In the genomic region with DNA sequence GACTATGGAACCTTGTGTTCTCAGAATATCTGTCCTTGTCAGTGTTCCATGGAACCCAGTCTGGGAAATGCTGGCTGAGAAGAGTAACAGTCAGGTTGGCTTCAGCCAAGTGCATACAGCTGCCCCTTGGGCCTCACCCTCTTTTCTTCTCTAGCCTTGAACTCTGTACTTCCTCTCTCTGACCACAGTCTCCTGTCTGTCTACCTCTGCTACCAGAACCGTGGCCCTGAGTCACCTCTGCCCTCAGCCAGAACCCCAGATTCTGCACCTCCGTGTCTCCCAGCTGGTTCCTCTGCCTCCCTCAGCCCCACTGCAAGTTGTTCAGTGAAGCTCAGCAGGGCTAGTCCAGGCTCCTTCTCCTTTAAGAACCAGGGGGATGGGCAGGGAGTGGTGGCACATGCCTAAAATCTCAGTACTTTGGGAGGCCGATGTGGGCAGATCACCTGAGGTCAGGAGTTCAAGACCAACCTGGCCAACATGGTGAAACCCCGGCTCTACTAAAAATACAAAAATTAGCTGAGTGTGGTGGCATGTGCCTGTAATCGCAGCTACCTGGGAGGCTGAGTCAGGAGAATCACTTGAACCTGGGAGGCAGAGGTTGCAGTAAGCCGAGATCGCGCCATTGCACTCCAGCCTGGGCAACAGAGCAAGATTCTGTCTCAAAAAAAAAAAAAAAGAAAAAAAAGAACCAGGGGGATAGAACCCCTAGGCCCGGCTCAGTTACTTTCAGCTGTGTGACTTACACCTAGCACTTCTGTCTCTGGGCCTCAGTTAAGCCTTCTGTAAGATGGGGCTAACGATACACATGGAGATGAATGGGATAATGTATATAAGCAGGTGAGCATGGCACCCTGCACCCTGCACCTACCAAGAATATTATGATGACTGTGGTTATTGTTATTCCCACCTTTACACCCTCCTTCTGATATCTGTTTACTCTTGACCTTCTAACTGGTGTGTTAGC, we compare ENCODE assay signal across 8 cellular contexts. TPM values are rescaled to one million over a fixed set of nuclear protein-coding genes. Genes with fewer than 3 reads are reported as not detected.
DNase-seq lines count a peak whose midpoint lies in the region; ATAC-seq and TF ChIP-seq lines count a peak whose summit lies in the region.

No MANE protein-coding gene starts in this region.

- no peak overlapping the region for H3K4me3 Mint-ChIP-seq in activated naive CD8-positive, alpha-beta T cell treated with anti-CD3 and anti-CD28 coated beads, Interleukin-2, amount 50 U/mL, for 24 hours
- no peak overlapping the region for H3K4me3 Mint-ChIP-seq in osteocyte (ENCODE audit: unreplicated experiment)

- DNase-seq in NOMO-1 treated with dmso at 0.1 percent for 144 hours (lab: John Stamatoyannopoulos, UW; ENCODE audit: unreplicated experiment) (peak; percentile 54), amniotic stem cell (lab: John Stamatoyannopoulos, UW) (no peak), NCI-H748 treated with DMSO at 0.1 percent for 48 hours (lab: John Stamatoyannopoulos, UW) (no peak), osteocyte (ENCODE audit: extremely low spot score, unreplicated experiment) (no peak)
- DNase-seq in activated naive CD8-positive, alpha-beta T cell treated with anti-CD3 and anti-CD28 coated beads, Interleukin-2, amount 50 U/mL, for 24 hours: peak; percentile 41

- H3K27ac Mint-ChIP-seq in activated naive CD8-positive, alpha-beta T cell treated with anti-CD3 and anti-CD28 coated beads, Interleukin-2, amount 50 U/mL, for 24 hours: peak overlapping the region; percentile 62
- H3K27ac Mint-ChIP-seq in osteocyte (ENCODE audit: unreplicated experiment): no peak overlapping the region

- no peaks in the 10 kb centered on the region for H3K27me3 Mint-ChIP-seq in activated naive CD8-positive, alpha-beta T cell treated with anti-CD3 and anti-CD28 coated beads, Interleukin-2, amount 50 U/mL, for 24 hours
- no peaks in the 10 kb centered on the region for H3K27me3 Mint-ChIP-seq in osteocyte (ENCODE audit: unreplicated experiment)

- no peak for TF ChIP-seq CTCF in osteocyte (IDR thresholded peaks at IDR 0.05)

- no peaks in the 10 kb centered on the region for H3K9me3 Mint-ChIP-seq in activated naive CD8-positive, alpha-beta T cell treated with anti-CD3 and anti-CD28 coated beads, Interleukin-2, amount 50 U/mL, for 24 hours
- H3K9me3 Mint-ChIP-seq in osteocyte (ENCODE audit: unreplicated experiment): no peaks in the 10 kb centered on the region

- H3K4me1 Mint-ChIP-seq in activated naive CD8-positive, alpha-beta T cell treated with anti-CD3 and anti-CD28 coated beads, Interleukin-2, amount 50 U/mL, for 24 hours: peaks cover 71% of the 10 kb centered on the region
- H3K4me1 Mint-ChIP-seq in osteocyte (ENCODE audit: unreplicated experiment): peaks cover 11% of the 10 kb centered on the region

- peak; percentile 47 for ATAC-seq in GM18520 (IDR thresholded peaks at IDR 0.05; ENCODE audit: unreplicated experiment)
- peak; percentile 64 for ATAC-seq in HG02588 (IDR thresholded peaks at IDR 0.05; ENCODE audit: unreplicated experiment)
- ATAC-seq in activated naive CD8-positive, alpha-beta T cell treated with anti-CD3 and anti-CD28 coated beads, Interleukin-2, amount 50 U/mL, for 24 hours: peak; percentile 35
- ATAC-seq in HG03045 (IDR thresholded peaks at IDR 0.05; ENCODE audit: unreplicated experiment): no peak

- H3K36me3 Mint-ChIP-seq in activated naive CD8-positive, alpha-beta T cell treated with anti-CD3 and anti-CD28 coated beads, Interleukin-2, amount 50 U/mL, for 24 hours (ENCODE audit: low read depth): peaks cover 16% of the 10 kb centered on the region
- H3K36me3 Mint-ChIP-seq in osteocyte (ENCODE audit: unreplicated experiment): peaks cover 4% of the 10 kb centered on the region

RNA-seq across cellular contexts. Expression of gene TATDN2, which starts 24.3 kb away (rescaled TPM):
- 33.8 and 38.0 TPM in 2 replicates for total RNA-seq in osteocyte

RNA-seq across cellular contexts. Expression of gene IRAK2, which starts 59.2 kb away (rescaled TPM):
- 1.3 and 1.5 TPM in 2 replicates for total RNA-seq in osteocyte

Comparison
In these comparisons a context has a peak if more than half of its experiments do, and no peak if none do; other contexts are left out.
1. DNase-seq: peak in NOMO-1 treated with dmso at 0.1 percent for 144 hours (single experiment) and activated naive CD8-positive, alpha-beta T cell treated with anti-CD3 and anti-CD28 coated beads, Interleukin-2, amount 50 U/mL, for 24 hours (single experiment); none in amniotic stem cell (single experiment), NCI-H748 treated with DMSO at 0.1 percent for 48 hours (single experiment) and osteocyte (single experiment).